15 cellular contexts compared by ENCODE assay signal in the genomic region with DNA sequence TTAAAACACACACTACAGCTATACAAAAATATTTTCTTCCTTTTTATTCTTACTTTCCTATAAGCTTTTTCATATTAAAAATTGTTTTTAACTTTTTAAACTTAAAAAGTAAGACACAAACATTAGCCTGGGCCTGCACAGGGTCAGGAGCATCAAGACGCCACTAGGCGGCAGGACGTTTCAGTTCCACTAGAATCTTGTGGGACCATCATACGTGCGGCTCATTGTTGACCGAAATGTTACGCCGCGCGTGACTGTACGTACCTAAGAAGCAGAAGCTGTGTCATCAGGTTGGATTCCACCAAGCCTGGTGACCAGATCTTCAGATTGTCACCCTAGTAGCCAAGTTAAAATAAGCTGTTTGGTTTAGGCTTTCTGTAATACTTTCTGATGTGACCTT. TPM values are rescaled to one million over a fixed set of nuclear protein-coding genes. Genes with fewer than 3 reads are reported as not detected.
DNase-seq lines count a peak whose midpoint lies in the region; ATAC-seq, FAIRE-seq and TF ChIP-seq lines count a peak whose summit lies in the region.
"Had no signal": no experiment of that assay in that cellular context is flagged by ENCODE, and none has a peak within 500 bp of the region (broad histone marks: within the 10 kb centered on the region; RNA-seq: fewer than 3 reads in every experiment).

No MANE protein-coding gene starts in this region.

- no peak for TF ChIP-seq EP300 in A549 (IDR thresholded peaks at IDR 0.05)

- H3K9me3 ChIP-seq in A549 = no peaks in the 10 kb centered on the region
- H3K9me3 ChIP-seq in T-helper 17 cell (ENCODE audit: control insufficient read depth, low read length, poor library complexity, severe bottlenecking) = no peaks in the 10 kb centered on the region
- H3K9me3 ChIP-seq: gastroesophageal sphincter had no signal

- no peak for TF ChIP-seq POLR2A in A549 (IDR thresholded peaks at IDR 0.05; ENCODE audit: low read length)
- no peak for TF ChIP-seq POLR2A in GM12892 (IDR thresholded peaks at IDR 0.05; ENCODE audit: low read depth, low read length)

- POLR2A ChIA-PET in A549 (lab: Yijun Ruan, JAX) = no interaction called here

- H3K27ac ChIP-seq in A549 = no peak overlapping the region

- peak; percentile 66 to 82; a peak in 4 of 6 replicates for ATAC-seq in A549
- ATAC-seq in SK-N-SH treated with all-trans-retinoic acid at 6 μM for 48 hours = peak; percentile 31; the same call in 1 of the 3 replicates
- ATAC-seq in T-helper 17 cell = no peak
- no peak for ATAC-seq in GM21576 (IDR thresholded peaks at IDR 0.05; ENCODE audit: unreplicated experiment)
- ATAC-seq: gastroesophageal sphincter, left ventricle myocardium superior had no signal

- CTCF ChIA-PET in A549 (lab: Yijun Ruan, JAX) = interaction anchor here (0.6 to 18.3 kb wide), 15 partner anchors 9 to 302 kb away, joined by 3 to 452 read pairs (median 4); no protein-coding TSS in a partner anchor

- TF ChIP-seq CTCF in A549 (IDR thresholded peaks at IDR 0.05) (peak; percentile 29; the same call in 2 of the 3 replicates), GM12873 (IDR thresholded peaks at IDR 0.05; ENCODE audit: insufficient read depth, low read depth, low read length, missing control alignments) (peak; percentile 38), foreskin fibroblast (IDR thresholded peaks at IDR 0.05; ENCODE audit: low read depth, low read length) (peak; percentile 16)

- H3K36me3 Mint-ChIP-seq in T-helper 17 cell (ENCODE audit: low read depth) = peaks cover 2% of the 10 kb centered on the region

- H3K4me2 ChIP-seq in A549 = no peak overlapping the region

- no peaks in the 10 kb centered on the region for H3K27me3 Mint-ChIP-seq in T-helper 17 cell

- no peak overlapping the region for H3K4me3 Mint-ChIP-seq in T-helper 17 cell

- H3K4me1 Mint-ChIP-seq in T-helper 17 cell = peaks cover 29% of the 10 kb centered on the region

- peaks cover 10% of the 10 kb centered on the region; the same call in 2 of the 3 replicates for H3K4me1 ChIP-seq in A549

- FAIRE-seq in A549 (lab: Jason Lieb, UNC) (no peak), GM12892 (lab: Jason Lieb, UNC) (no peak)

- no peak overlapping the region for H3K27ac Mint-ChIP-seq in T-helper 17 cell

- H3K4me3 ChIP-seq in A549 (no peak overlapping the region), foreskin fibroblast (ENCODE audit: low read depth in 1 of 2, low read length in 2 of 2) (no peak overlapping the region)
- H3K4me3 ChIP-seq: gastroesophageal sphincter had no signal

- no peak for TF ChIP-seq RAD21 in A549 (conservative IDR thresholded peaks at IDR 0.05 in 1 of 2, IDR thresholded peaks at IDR 0.05 in 1 of 2)

- DNase-seq in A549 (ENCODE audit: low read depth in 1 of 2, low spot score in 1 of 2) = peak in 1 of 2 experiments; percentile 45
- no peak for DNase-seq in foreskin fibroblast
- no peak for DNase-seq in T-helper 17 cell
- no peak for DNase-seq in GM12892 (ENCODE audit: insufficient read length)
- no peak for DNase-seq in activated T-cell treated with anti-CD3 and anti-CD28 coated beads, Interleukin-2, amount 50 U/mL, for 1 hour
- DNase-seq: activated CD4-positive, CD25-positive, alpha-beta regulatory T cell treated with anti-CD3 and anti-CD28 coated beads, Interleukin-2, amount 50 U/mL, for 72 hours; C1 segment of cervical spinal cord; left ventricle myocardium superior; MM.1S; NCI-H446; SHP77 treated with DMSO at 0.1 percent for 48 hours had no signal

- WGBS in A549 (ENCODE audit: missing lambda C conversion rate) = 87% methylated on average over 11 of the region's 11 CpGs

TF ChIP-seq in A549, 52 proteins besides CTCF, POLR2A, EP300 and RAD21:
- TF ChIP-seq, protein P1, sequence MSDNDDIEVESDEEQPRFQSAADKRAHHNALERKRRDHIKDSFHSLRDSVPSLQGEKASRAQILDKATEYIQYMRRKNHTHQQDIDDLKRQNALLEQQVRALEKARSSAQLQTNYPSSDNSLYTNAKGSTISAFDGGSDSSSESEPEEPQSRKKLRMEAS (IDR thresholded peaks at IDR 0.05) = no peak
- TF ChIP-seq, protein P2, sequence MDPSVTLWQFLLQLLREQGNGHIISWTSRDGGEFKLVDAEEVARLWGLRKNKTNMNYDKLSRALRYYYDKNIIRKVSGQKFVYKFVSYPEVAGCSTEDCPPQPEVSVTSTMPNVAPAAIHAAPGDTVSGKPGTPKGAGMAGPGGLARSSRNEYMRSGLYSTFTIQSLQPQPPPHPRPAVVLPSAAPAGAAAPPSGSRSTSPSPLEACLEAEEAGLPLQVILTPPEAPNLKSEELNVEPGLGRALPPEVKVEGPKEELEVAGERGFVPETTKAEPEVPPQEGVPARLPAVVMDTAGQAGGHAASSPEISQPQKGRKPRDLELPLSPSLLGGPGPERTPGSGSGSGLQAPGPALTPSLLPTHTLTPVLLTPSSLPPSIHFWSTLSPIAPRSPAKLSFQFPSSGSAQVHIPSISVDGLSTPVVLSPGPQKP (IDR thresholded peaks at IDR 0.05; ENCODE audit: low read depth, low read length) = no peak
TF ChIP-seq in A549: peak in this region for 0.

TF ChIP-seq in SK-N-SH treated with all-trans-retinoic acid at 6 μM for 48 hours, 23 proteins besides CTCF, POLR2A, EP300 and RAD21 (continues in another document):
- TF ChIP-seq, protein P3, sequence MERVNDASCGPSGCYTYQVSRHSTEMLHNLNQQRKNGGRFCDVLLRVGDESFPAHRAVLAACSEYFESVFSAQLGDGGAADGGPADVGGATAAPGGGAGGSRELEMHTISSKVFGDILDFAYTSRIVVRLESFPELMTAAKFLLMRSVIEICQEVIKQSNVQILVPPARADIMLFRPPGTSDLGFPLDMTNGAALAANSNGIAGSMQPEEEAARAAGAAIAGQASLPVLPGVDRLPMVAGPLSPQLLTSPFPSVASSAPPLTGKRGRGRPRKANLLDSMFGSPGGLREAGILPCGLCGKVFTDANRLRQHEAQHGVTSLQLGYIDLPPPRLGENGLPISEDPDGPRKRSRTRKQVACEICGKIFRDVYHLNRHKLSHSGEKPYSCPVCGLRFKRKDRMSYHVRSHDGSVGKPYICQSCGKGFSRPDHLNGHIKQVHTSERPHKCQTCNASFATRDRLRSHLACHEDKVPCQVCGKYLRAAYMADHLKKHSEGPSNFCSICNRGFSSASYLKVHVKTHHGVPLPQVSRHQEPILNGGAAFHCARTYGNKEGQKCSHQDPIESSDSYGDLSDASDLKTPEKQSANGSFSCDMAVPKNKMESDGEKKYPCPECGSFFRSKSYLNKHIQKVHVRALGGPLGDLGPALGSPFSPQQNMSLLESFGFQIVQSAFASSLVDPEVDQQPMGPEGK (CRISPR knock-in tag; IDR thresholded peaks at IDR 0.05; ENCODE audit: borderline replicate concordance) = no peak
- no peak for TF ChIP-seq GLIS3 (CRISPR knock-in tag; IDR thresholded peaks at IDR 0.05)
- no peak for TF ChIP-seq ISL1 (CRISPR knock-in tag; IDR thresholded peaks at IDR 0.05)
- TF ChIP-seq BACH2 (CRISPR knock-in tag; IDR thresholded peaks at IDR 0.05; ENCODE audit: borderline replicate concordance) = no peak
- no peak for TF ChIP-seq ZNF565 (CRISPR knock-in tag; conservative IDR thresholded peaks at IDR 0.05; ENCODE audit: low read depth)
- no peak for TF ChIP-seq ESRRG (CRISPR knock-in tag; IDR thresholded peaks at IDR 0.05)
- no peak for TF ChIP-seq ZFP30 (CRISPR knock-in tag; IDR thresholded peaks at IDR 0.05)
- TF ChIP-seq RARB (CRISPR knock-in tag; IDR thresholded peaks at IDR 0.05) = no peak
- no peak for TF ChIP-seq CSDC2 (CRISPR knock-in tag; IDR thresholded peaks at IDR 0.05)
- TF ChIP-seq TOX (CRISPR knock-in tag; IDR thresholded peaks at IDR 0.05; ENCODE audit: borderline replicate concordance) = no peak
- TF ChIP-seq, protein P4, sequence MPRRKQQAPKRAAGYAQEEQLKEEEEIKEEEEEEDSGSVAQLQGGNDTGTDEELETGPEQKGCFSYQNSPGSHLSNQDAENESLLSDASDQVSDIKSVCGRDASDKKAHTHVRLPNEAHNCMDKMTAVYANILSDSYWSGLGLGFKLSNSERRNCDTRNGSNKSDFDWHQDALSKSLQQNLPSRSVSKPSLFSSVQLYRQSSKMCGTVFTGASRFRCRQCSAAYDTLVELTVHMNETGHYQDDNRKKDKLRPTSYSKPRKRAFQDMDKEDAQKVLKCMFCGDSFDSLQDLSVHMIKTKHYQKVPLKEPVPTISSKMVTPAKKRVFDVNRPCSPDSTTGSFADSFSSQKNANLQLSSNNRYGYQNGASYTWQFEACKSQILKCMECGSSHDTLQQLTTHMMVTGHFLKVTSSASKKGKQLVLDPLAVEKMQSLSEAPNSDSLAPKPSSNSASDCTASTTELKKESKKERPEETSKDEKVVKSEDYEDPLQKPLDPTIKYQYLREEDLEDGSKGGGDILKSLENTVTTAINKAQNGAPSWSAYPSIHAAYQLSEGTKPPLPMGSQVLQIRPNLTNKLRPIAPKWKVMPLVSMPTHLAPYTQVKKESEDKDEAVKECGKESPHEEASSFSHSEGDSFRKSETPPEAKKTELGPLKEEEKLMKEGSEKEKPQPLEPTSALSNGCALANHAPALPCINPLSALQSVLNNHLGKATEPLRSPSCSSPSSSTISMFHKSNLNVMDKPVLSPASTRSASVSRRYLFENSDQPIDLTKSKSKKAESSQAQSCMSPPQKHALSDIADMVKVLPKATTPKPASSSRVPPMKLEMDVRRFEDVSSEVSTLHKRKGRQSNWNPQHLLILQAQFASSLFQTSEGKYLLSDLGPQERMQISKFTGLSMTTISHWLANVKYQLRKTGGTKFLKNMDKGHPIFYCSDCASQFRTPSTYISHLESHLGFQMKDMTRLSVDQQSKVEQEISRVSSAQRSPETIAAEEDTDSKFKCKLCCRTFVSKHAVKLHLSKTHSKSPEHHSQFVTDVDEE (CRISPR knock-in tag; IDR thresholded peaks at IDR 0.05) = no peak
- TF ChIP-seq ZNF8 (CRISPR knock-in tag; IDR thresholded peaks at IDR 0.05) = no peak

RNA-seq across cellular contexts. Expression of a gene that starts 47.1 kb away (rescaled TPM):
- polyA plus RNA-seq in A549 (2011; rRNA removed) = 93.5 and 144 TPM in 2 replicates
- polyA plus RNA-seq in A549 (2012; cell fraction: cytosol; rRNA removed) = 90.7 and 101 TPM in 2 replicates
- polyA plus RNA-seq in A549 (2012; cell fraction: nucleus; rRNA removed) = 156 and 209 TPM in 2 replicates
- polyA plus RNA-seq in A549 (2017; fragmentation: RNase III; extraction: RNeasy Plus Mini Kit Qiagen cat#74134 plus additional on column Dnase treatment) = 60.6 to 64.2 TPM (median 61.5 TPM) in 3 replicates
- 241 and 307 TPM in 2 replicates for polyA minus RNA-seq in A549 (2011; rRNA and poly(A)+ RNA removed)
- total RNA-seq in T-helper 17 cell = 100 to 1,000 TPM; 169 to 221 TPM
- 83.1 TPM for polyA plus RNA-seq in GM12892 (2012; ENCODE audit: missing spikeins)

Comparison
In these comparisons a context has a peak if more than half of its experiments do, and no peak if none do; other contexts are left out.
1. ATAC-seq: peak in A549 (2 of 2) and SK-N-SH treated with all-trans-retinoic acid at 6 μM for 48 hours (single experiment); none in T-helper 17 cell (single experiment) and GM21576 (single experiment).
2. Peak in every context shown above with its lines, with median percentiles within 50 percentile points of each other: CTCF ChIP-seq.